Comparison of ENCODE assay signal across 10 cellular contexts in genomic region chr10:77907900-77908717, GRCh38. TPM values are rescaled to one million over a fixed set of nuclear protein-coding genes. Genes with fewer than 3 reads are reported as not detected.
A peak's percentile ranks its signal among the peaks of the same experiment; 100 is the strongest.
DNase-seq lines count a peak whose midpoint lies in the region; ATAC-seq and TF ChIP-seq lines count a peak whose summit lies in the region.
"Had no signal": no experiment of that assay in that cellular context is flagged by ENCODE, and none has a peak within 500 bp of the region (broad histone marks: within the 10 kb centered on the region; RNA-seq: fewer than 3 reads in every experiment).

No MANE protein-coding gene starts in this region.

- ATAC-seq in upper lobe of right lung = no peak

- TF ChIP-seq EP300 in neural cell (conservative IDR thresholded peaks at IDR 0.05; ENCODE audit: poor library complexity, severe bottlenecking) = no peak

- H4K20me1 ChIP-seq in neural cell (ENCODE audit: insufficient read depth) = no peaks in the 10 kb centered on the region

- no peak overlapping the region for H3K4me2 ChIP-seq in neural cell (ENCODE audit: low read length)

- H3K27ac ChIP-seq in breast epithelium (peak overlapping the region; percentile 23 to 33), neural cell (ENCODE audit: low read length) (no peak overlapping the region), upper lobe of right lung (no peak overlapping the region)

- H3K27me3 ChIP-seq in breast epithelium = no peaks in the 10 kb centered on the region
- no peaks in the 10 kb centered on the region for H3K27me3 ChIP-seq in neural cell (ENCODE audit: insufficient read depth, low read depth, low read length)
- no peaks in the 10 kb centered on the region for H3K27me3 ChIP-seq in upper lobe of right lung

- H3K9ac ChIP-seq in neural cell (ENCODE audit: low read length) = no peak overlapping the region

- peak; percentile 46 for TF ChIP-seq CTCF in GM12864 (IDR thresholded peaks at IDR 0.05; ENCODE audit: low read depth, low read length, missing control alignments)
- no peak for TF ChIP-seq CTCF in breast epithelium (IDR thresholded peaks at IDR 0.05)
- TF ChIP-seq CTCF in neural cell (IDR thresholded peaks at IDR 0.05; ENCODE audit: poor library complexity, severe bottlenecking) = peak; percentile 28
- TF ChIP-seq CTCF in upper lobe of right lung (IDR thresholded peaks at IDR 0.05) = no peak

- H3K9me3 ChIP-seq in breast epithelium (no peaks in the 10 kb centered on the region), neural cell (ENCODE audit: low read length) (no peaks in the 10 kb centered on the region), upper lobe of right lung (no peaks in the 10 kb centered on the region)

- no peak overlapping the region for H2AFZ ChIP-seq in neural cell (ENCODE audit: low read depth, low read length)

- H3K9me2 ChIP-seq in neural cell (ENCODE audit: insufficient read depth, low read length) = no peaks in the 10 kb centered on the region

- H3F3A ChIP-seq in neural cell (ENCODE audit: insufficient read depth, low read length, poor library complexity, severe bottlenecking) = no peaks in the 10 kb centered on the region

- no peak for TF ChIP-seq RAD21 in neural cell (conservative IDR thresholded peaks at IDR 0.05)

- peaks cover 72% of the 10 kb centered on the region for H3K79me2 ChIP-seq in neural cell (replicated peaks; ENCODE audit: insufficient read depth, low read length)

- no peak for TF ChIP-seq POLR2A in breast epithelium (IDR thresholded peaks at IDR 0.05)

- intact Hi-C loops in breast epithelium (cut with DNase I; ENCODE audit: low total_unique reads) = no loop called here
- intact Hi-C loops in upper lobe of right lung (cut with DNase I) = no loop called here

- no peaks in the 10 kb centered on the region for H3K36me3 ChIP-seq in breast epithelium
- no peaks in the 10 kb centered on the region for H3K36me3 ChIP-seq in neural cell (ENCODE audit: insufficient read depth, low read length)
- no peaks in the 10 kb centered on the region for H3K36me3 ChIP-seq in upper lobe of right lung

- no peak for DNase-seq in GM12864 (ENCODE audit: low read depth)
- DNase-seq in HuH-7 (ENCODE audit: low spot score) = peak; percentile 44
- no peak for DNase-seq in breast epithelium (ENCODE audit: low spot score in 2 of 2)
- DNase-seq in SIG-M5 treated with dmso at 0.1 percent for 504 hours (lab: John Stamatoyannopoulos, UW; ENCODE audit: unreplicated experiment) = no peak
- no peak for DNase-seq in upper lobe of right lung
- DNase-seq in UCSD-AML1 (lab: John Stamatoyannopoulos, UW; ENCODE audit: unreplicated experiment) = no peak
- DNase-seq: glutamatergic neuron, NCI-H1694, SHP77 treated with DMSO at 0.1 percent for 48 hours had no signal

- no peak overlapping the region for H3K4me3 ChIP-seq in GM12864 (ENCODE audit: low read depth, low read length)
- no peak overlapping the region for H3K4me3 ChIP-seq in breast epithelium
- H3K4me3 ChIP-seq in neural cell (ENCODE audit: low read length) = no peak overlapping the region
- no peak overlapping the region for H3K4me3 ChIP-seq in upper lobe of right lung

- H3K4me1 ChIP-seq in breast epithelium = peaks cover 0 to 20% of the 10 kb centered on the region in 2 donors
- peaks cover 15% of the 10 kb centered on the region for H3K4me1 ChIP-seq in upper lobe of right lung

TF ChIP-seq in neural cell, 6 proteins besides CTCF, POLR2A, EP300 and RAD21:
- TF ChIP-seq MXI1 (conservative IDR thresholded peaks at IDR 0.05; ENCODE audit: poor library complexity, severe bottlenecking) = no peak
- TF ChIP-seq SMC3 (conservative IDR thresholded peaks at IDR 0.05; ENCODE audit: poor library complexity) = peak; percentile 44
- TF ChIP-seq, protein P1, sequence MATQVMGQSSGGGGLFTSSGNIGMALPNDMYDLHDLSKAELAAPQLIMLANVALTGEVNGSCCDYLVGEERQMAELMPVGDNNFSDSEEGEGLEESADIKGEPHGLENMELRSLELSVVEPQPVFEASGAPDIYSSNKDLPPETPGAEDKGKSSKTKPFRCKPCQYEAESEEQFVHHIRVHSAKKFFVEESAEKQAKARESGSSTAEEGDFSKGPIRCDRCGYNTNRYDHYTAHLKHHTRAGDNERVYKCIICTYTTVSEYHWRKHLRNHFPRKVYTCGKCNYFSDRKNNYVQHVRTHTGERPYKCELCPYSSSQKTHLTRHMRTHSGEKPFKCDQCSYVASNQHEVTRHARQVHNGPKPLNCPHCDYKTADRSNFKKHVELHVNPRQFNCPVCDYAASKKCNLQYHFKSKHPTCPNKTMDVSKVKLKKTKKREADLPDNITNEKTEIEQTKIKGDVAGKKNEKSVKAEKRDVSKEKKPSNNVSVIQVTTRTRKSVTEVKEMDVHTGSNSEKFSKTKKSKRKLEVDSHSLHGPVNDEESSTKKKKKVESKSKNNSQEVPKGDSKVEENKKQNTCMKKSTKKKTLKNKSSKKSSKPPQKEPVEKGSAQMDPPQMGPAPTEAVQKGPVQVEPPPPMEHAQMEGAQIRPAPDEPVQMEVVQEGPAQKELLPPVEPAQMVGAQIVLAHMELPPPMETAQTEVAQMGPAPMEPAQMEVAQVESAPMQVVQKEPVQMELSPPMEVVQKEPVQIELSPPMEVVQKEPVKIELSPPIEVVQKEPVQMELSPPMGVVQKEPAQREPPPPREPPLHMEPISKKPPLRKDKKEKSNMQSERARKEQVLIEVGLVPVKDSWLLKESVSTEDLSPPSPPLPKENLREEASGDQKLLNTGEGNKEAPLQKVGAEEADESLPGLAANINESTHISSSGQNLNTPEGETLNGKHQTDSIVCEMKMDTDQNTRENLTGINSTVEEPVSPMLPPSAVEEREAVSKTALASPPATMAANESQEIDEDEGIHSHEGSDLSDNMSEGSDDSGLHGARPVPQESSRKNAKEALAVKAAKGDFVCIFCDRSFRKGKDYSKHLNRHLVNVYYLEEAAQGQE (IDR thresholded peaks at IDR 0.05; ENCODE audit: borderline replicate concordance) = no peak
- no peak for TF ChIP-seq EZH2 (IDR thresholded peaks at IDR 0.05; ENCODE audit: borderline replicate concordance, insufficient read depth, low read length, poor library complexity, severe bottlenecking)
- TF ChIP-seq TAF1 (IDR thresholded peaks at IDR 0.05; ENCODE audit: low read depth) = no peak

RNA-seq across cellular contexts. Expression of gene DLG5, which starts 18.4 kb away (rescaled TPM):
- 100 to 1,000 TPM in 2 of 3 donors, 10 to 100 TPM in 1; 43.0 to 192 (median 138) TPM for total RNA-seq in breast epithelium
- 72.9 and 84.0 TPM in 2 replicates for polyA plus RNA-seq in neural cell
- 103 and 105 TPM in 2 replicates for polyA minus RNA-seq in neural cell
- 19.3 TPM for total RNA-seq in upper lobe of right lung

Comparison
In these comparisons a context has a peak if more than half of its experiments do, and no peak if none do; other contexts are left out.
1. CTCF ChIP-seq: peak in GM12864 (single experiment) and neural cell (single experiment); none in breast epithelium (0 of 3) and upper lobe of right lung (single experiment).
2. H3K27ac ChIP-seq: peak in breast epithelium (2 of 2); none in neural cell (single experiment) and upper lobe of right lung (single experiment).